In genomic region chr1:205406252-205406651, GRCh38 we compare ENCODE assay signal across 11 cellular contexts. TPM values are rescaled to one million over a fixed set of nuclear protein-coding genes. Genes with fewer than 3 reads are reported as not detected.
A peak's percentile ranks its signal among the peaks of the same experiment; 100 is the strongest.
DNase-seq lines count a peak whose midpoint lies in the region; ATAC-seq, FAIRE-seq and TF ChIP-seq lines count a peak whose summit lies in the region.
"Not testable (repeated sequence)": the region's sequence is repeated elsewhere in the genome, so short reads cannot be mapped to it uniquely, and the experiment has no call there.
"Had no signal": no experiment of that assay in that cellular context is flagged by ENCODE, and none has a peak within 500 bp of the region (broad histone marks: within the 10 kb centered on the region; RNA-seq: fewer than 3 reads in every experiment).

No MANE protein-coding gene starts in this region.

- H3K4me1 Mint-ChIP-seq in CD4-positive, alpha-beta memory T cell = peaks cover 12 to 18% (median 14%) of the 10 kb centered on the region in 4 donors
- H3K4me1 Mint-ChIP-seq in activated CD4-positive, alpha-beta T cell treated with anti-CD3 and anti-CD28 coated beads, Interleukin-2, amount 10 ng/mL, durations not matched to agents 7 days and 5 days; effector memory CD8-positive, alpha-beta T cell (ENCODE audit: low read depth in 2 of 2); stimulated activated effector memory CD8-positive, alpha-beta T cell treated with anti-CD3 and anti-CD28 coated beads, Interleukin-12 subunit alpha, Interleukin-12 subunit beta, amount 100 ng/mL, for 72 hours: not testable (repeated sequence)

- peaks cover 15% of the 10 kb centered on the region for H3K4me1 ChIP-seq in CD4-positive, alpha-beta memory T cell (ENCODE audit: insufficient read depth, low read length)
- H3K4me1 ChIP-seq in HEK293 (ENCODE audit: control insufficient read depth, insufficient read depth, low read length); OCI-LY7 (ENCODE audit: insufficient read depth, low read length, poor library complexity, severe bottlenecking); K562 (replicated peaks in 1 of 2; ENCODE audit: control insufficient read depth in 2 of 2, insufficient read depth in 2 of 2, low read length in 2 of 2): not testable (repeated sequence)

- peaks cover 0 to 16% (median 5%) of the 10 kb centered on the region in 8 donors for H3K9me3 Mint-ChIP-seq in CD4-positive, alpha-beta memory T cell
- not testable (repeated sequence) for H3K9me3 Mint-ChIP-seq in activated CD4-positive, alpha-beta T cell treated with anti-CD3 and anti-CD28 coated beads, Interleukin-2, amount 10 ng/mL, durations not matched to agents 7 days and 5 days; effector memory CD8-positive, alpha-beta T cell; stimulated activated effector memory CD8-positive, alpha-beta T cell treated with anti-CD3 and anti-CD28 coated beads, Interleukin-12 subunit alpha, Interleukin-12 subunit beta, amount 100 ng/mL, for 72 hours

- peak overlapping the region; percentile 51; the same call in 1 of the 2 replicates for H3K27ac ChIP-seq in 22Rv1
- H3K27ac ChIP-seq in CD4-positive, alpha-beta memory T cell (ENCODE audit: low read depth, low read length); HEK293 (ENCODE audit: extremely low read depth, low read depth, low read length); OCI-LY7 (ENCODE audit: low read depth, low read length, poor library complexity, severe bottlenecking); K562 (ENCODE audit: extremely low read depth, low read depth, low read length): not testable (repeated sequence)

- H3K36me3 ChIP-seq in CD4-positive, alpha-beta memory T cell (ENCODE audit: insufficient read depth, low read length); HEK293 (ENCODE audit: control insufficient read depth in 2 of 2, insufficient read depth in 1 of 2, low read length in 2 of 2); OCI-LY7 (ENCODE audit: insufficient read depth, low read length); K562 (ENCODE audit: control insufficient read depth, insufficient read depth, low read length): not testable (repeated sequence)

- H3K4me2 ChIP-seq in OCI-LY7 (ENCODE audit: low read length); K562 (ENCODE audit: insufficient read depth, low read length): not testable (repeated sequence)

- in situ Hi-C loops in K562 (cut with MboI) = not testable (repeated sequence)

- not testable (repeated sequence) for H3K9ac ChIP-seq in K562 (ENCODE audit: insufficient read depth in 1 of 2, low read depth in 2 of 2, low read length in 2 of 2)

- H3K27me3 ChIP-seq in CD4-positive, alpha-beta memory T cell (ENCODE audit: insufficient read depth, low read length); K562 (ENCODE audit: control insufficient read depth in 2 of 2, insufficient read depth in 2 of 2, low read length in 2 of 2): not testable (repeated sequence)

- POLR2A ChIA-PET in CD4-positive, alpha-beta memory T cell (lab: Charles Lee; ENCODE audit: partially characterized antibody) = interaction anchor here (0.9 to 1.7 kb wide), 4 partner anchors 9 to 35 kb away, joined by 3 to 6 read pairs (median 5); no protein-coding TSS in a partner anchor
- POLR2A ChIA-PET in HEK293 (lab: Yijun Ruan, JAX); OCI-LY7 (lab: Charles Lee); activated CD4-positive, alpha-beta T cell treated with anti-CD3 and anti-CD28 coated beads, Interleukin-2, amount 10 ng/mL, durations not matched to agents 7 days and 5 days (lab: Charles Lee): not testable (repeated sequence)
- POLR2A ChIA-PET in K562 (lab: Yijun Ruan, JAX) = interaction anchor here (0.7 kb wide), 1 partner anchor 69 kb away, joined by 3 read pairs; no protein-coding TSS in a partner anchor

- H2AFZ ChIP-seq in OCI-LY7 (ENCODE audit: low read length) (peak overlapping the region; percentile 31; the same call in 1 of the 2 replicates), K562 (ENCODE audit: low read depth, low read length) (peak overlapping the region; percentile 65)

- BruUV-seq in OCI-LY7 (replicated peaks; lab: Mats Ljungman, UMichigan); K562 (replicated peaks; lab: Mats Ljungman, UMichigan): not testable (repeated sequence)

- H3K4me3 Mint-ChIP-seq in CD4-positive, alpha-beta memory T cell = peak overlapping the region in 5 of 8 donors; percentile 25 to 58 (median 45)
- not testable (repeated sequence) for H3K4me3 Mint-ChIP-seq in activated CD4-positive, alpha-beta T cell treated with anti-CD3 and anti-CD28 coated beads, Interleukin-2, amount 10 ng/mL, durations not matched to agents 7 days and 5 days
- peak overlapping the region; percentile 38 to 56 for H3K4me3 Mint-ChIP-seq in effector memory CD8-positive, alpha-beta T cell
- H3K4me3 Mint-ChIP-seq in stimulated activated effector memory CD8-positive, alpha-beta T cell treated with anti-CD3 and anti-CD28 coated beads, Interleukin-12 subunit alpha, Interleukin-12 subunit beta, amount 100 ng/mL, for 72 hours = peak overlapping the region; percentile 16

- H3K9me1 ChIP-seq in K562 (ENCODE audit: control insufficient read depth, insufficient read depth, low read length) = not testable (repeated sequence)

- TF ChIP-seq CTCF in 22Rv1 (IDR thresholded peaks at IDR 0.05); HEK293 (tag by site-specific recombination; IDR thresholded peaks at IDR 0.05); OCI-LY7 (conservative IDR thresholded peaks at IDR 0.05; ENCODE audit: low read length); K562 (IDR thresholded peaks at IDR 0.05 in 2 of 3, conservative IDR thresholded peaks at IDR 0.05 in 1 of 3; ENCODE audit: insufficient read depth in 2 of 3, low read depth in 1 of 3, low read length in 3 of 3): not testable (repeated sequence)

- not testable (repeated sequence) for H4K20me1 ChIP-seq in OCI-LY7 (ENCODE audit: insufficient read depth, low read length); K562 (replicated peaks; ENCODE audit: control insufficient read depth, insufficient read depth, low read length)

- DNase-seq in CD4-positive, alpha-beta memory T cell = peak in 4 of 5 donors; percentile 20 to 31 (median 29)
- DNase-seq in OCI-LY7 (ENCODE audit: low spot score); activated CD4-positive, alpha-beta T cell treated with anti-CD3 and anti-CD28 coated beads, Interleukin-2, amount 10 ng/mL, durations not matched to agents 7 days and 5 days; K562 (ENCODE audit: extremely low read depth in 1 of 4, low spot score in 3 of 4); effector memory CD8-positive, alpha-beta T cell; stimulated activated effector memory CD8-positive, alpha-beta T cell treated with anti-CD3 and anti-CD28 coated beads, Interleukin-12 subunit alpha, Interleukin-12 subunit beta, amount 100 ng/mL, for 72 hours (ENCODE audit: low spot score in 2 of 2): not testable (repeated sequence)

- H3K27ac Mint-ChIP-seq in CD4-positive, alpha-beta memory T cell = peak overlapping the region in 2 of 7 donors; percentile 46 to 68
- H3K27ac Mint-ChIP-seq in activated CD4-positive, alpha-beta T cell treated with anti-CD3 and anti-CD28 coated beads, Interleukin-2, amount 10 ng/mL, durations not matched to agents 7 days and 5 days = peak overlapping the region; percentile 5
- not testable (repeated sequence) for H3K27ac Mint-ChIP-seq in effector memory CD8-positive, alpha-beta T cell; stimulated activated effector memory CD8-positive, alpha-beta T cell treated with anti-CD3 and anti-CD28 coated beads, Interleukin-12 subunit alpha, Interleukin-12 subunit beta, amount 100 ng/mL, for 72 hours

- not testable (repeated sequence) for TF ChIP-seq EP300 in K562 (IDR thresholded peaks at IDR 0.05; ENCODE audit: low read length)

- intact Hi-C loops in CD4-positive, alpha-beta memory T cell (cut with micrococcal nuclease); OCI-LY7 (cut with micrococcal nuclease; ENCODE audit: unreplicated experiment); K562 (cut with micrococcal nuclease): not testable (repeated sequence)

- CTCF ChIA-PET in CD4-positive, alpha-beta memory T cell (lab: Charles Lee; ENCODE audit: partially characterized antibody) = interaction anchor here (1.2 to 1.9 kb wide), 2 partner anchors 9 to 79 kb away, joined by 4 read pairs; no protein-coding TSS in a partner anchor
- CTCF ChIA-PET in HEK293 (lab: Yijun Ruan, JAX) = interaction anchor here (0.7 to 1.6 kb wide), 5 partner anchors 9 to 178 kb away, joined by 3 to 8 read pairs (median 4); partner anchors contain the start of gene TMCC2
- CTCF ChIA-PET in OCI-LY7 (lab: Charles Lee; ENCODE audit: unreplicated experiment); K562 (lab: Yijun Ruan, JAX; ENCODE audit: low intra/inter-chr PET ratio): not testable (repeated sequence)
- CTCF ChIA-PET in activated CD4-positive, alpha-beta T cell treated with anti-CD3 and anti-CD28 coated beads, Interleukin-2, amount 10 ng/mL, durations not matched to agents 7 days and 5 days (lab: Charles Lee) = interaction anchor here (0.9 kb wide), 1 partner anchor 43 kb away, joined by 3 read pairs; no protein-coding TSS in a partner anchor

- H3K9me2 ChIP-seq in OCI-LY7 (ENCODE audit: insufficient read depth, low read length) = not testable (repeated sequence)

- H3K36me3 Mint-ChIP-seq in CD4-positive, alpha-beta memory T cell; activated CD4-positive, alpha-beta T cell treated with anti-CD3 and anti-CD28 coated beads, Interleukin-2, amount 10 ng/mL, durations not matched to agents 7 days and 5 days (ENCODE audit: low read depth); effector memory CD8-positive, alpha-beta T cell (ENCODE audit: insufficient read depth); stimulated activated effector memory CD8-positive, alpha-beta T cell treated with anti-CD3 and anti-CD28 coated beads, Interleukin-12 subunit alpha, Interleukin-12 subunit beta, amount 100 ng/mL, for 72 hours: not testable (repeated sequence)

- H3K9me3 ChIP-seq in CD4-positive, alpha-beta memory T cell (ENCODE audit: control insufficient read depth in 1 of 2, low read length in 2 of 2); HEK293 (ENCODE audit: control insufficient read depth, insufficient read depth, low read depth, low read length); OCI-LY7 (ENCODE audit: low read length); K562 (replicated peaks; ENCODE audit: control insufficient read depth, insufficient read depth, low read depth, low read length): not testable (repeated sequence)

- not testable (repeated sequence) for TF ChIP-seq POLR2A in K562 (conservative IDR thresholded peaks at IDR 0.05)

- WGBS in K562 (ENCODE audit: insufficient coverage, low coverage, missing lambda C conversion rate) = 2% methylated on average over 8 of the region's 12 CpGs

- ATAC-seq in K562; effector memory CD8-positive, alpha-beta T cell (replicated peaks); stimulated activated effector memory CD8-positive, alpha-beta T cell treated with anti-CD3 and anti-CD28 coated beads, Interleukin-12 subunit alpha, Interleukin-12 subunit beta, amount 100 ng/mL, for 72 hours: not testable (repeated sequence)

- not testable (repeated sequence) for H3K79me2 ChIP-seq in OCI-LY7 (ENCODE audit: insufficient read depth, low read depth, low read length); K562 (ENCODE audit: control insufficient read depth, insufficient read depth, low read length)

- not testable (repeated sequence) for H3K4me3 ChIP-seq in CD4-positive, alpha-beta memory T cell (ENCODE audit: low read length in 2 of 2); HEK293 (ENCODE audit: low read depth, low read length); OCI-LY7 (ENCODE audit: low read depth, low read length, poor library complexity, severe bottlenecking); K562

- not testable (repeated sequence) for H3K27me3 Mint-ChIP-seq in CD4-positive, alpha-beta memory T cell
- peaks cover 18% of the 10 kb centered on the region for H3K27me3 Mint-ChIP-seq in activated CD4-positive, alpha-beta T cell treated with anti-CD3 and anti-CD28 coated beads, Interleukin-2, amount 10 ng/mL, durations not matched to agents 7 days and 5 days
- peaks cover 0 to 18% of the 10 kb centered on the region in 2 donors for H3K27me3 Mint-ChIP-seq in effector memory CD8-positive, alpha-beta T cell

- not testable (repeated sequence) for TF ChIP-seq RAD21 in K562 (CRISPR knock-in tag; conservative IDR thresholded peaks at IDR 0.05 in 1 of 2, IDR thresholded peaks at IDR 0.05 in 1 of 2)

- FAIRE-seq in K562 (lab: Jason Lieb, UNC) = not testable (repeated sequence)

RNA-seq across cellular contexts. Expression of gene LEMD1, which starts 15.6 kb away (rescaled TPM):
- total RNA-seq in CD4-positive, alpha-beta memory T cell = 1 to 10 TPM in 1 of 2 experiments, not detected in 1; 1.3 TPM
- polyA plus RNA-seq in CD4-positive, alpha-beta memory T cell = not detected
- 0.44 and 0.57 TPM in 2 replicates for total RNA-seq in OCI-LY7 (2014; rRNA removed; shearing (Covaris generic))
- 0.63 TPM in 1 of 2 replicates, not detected in the other for total RNA-seq in OCI-LY7 (2022)
- total RNA-seq in activated CD4-positive, alpha-beta T cell treated with anti-CD3 and anti-CD28 coated beads, Interleukin-2, amount 10 ng/mL, durations not matched to agents 7 days and 5 days = under 1 TPM; 0.52 to 0.64 TPM
- 2.9 and 13.1 TPM in 2 replicates for total RNA-seq in K562 (2011; cell fraction: chromatin; rRNA removed; ENCODE audit: low replicate concordance)
- total RNA-seq in K562 (2011; cell fraction: nucleolus; rRNA removed) = 6.3 and 10.7 TPM in 2 replicates
- total RNA-seq in K562 (2011; cell fraction: nucleoplasm; rRNA removed) = 4.1 and 5.0 TPM in 2 replicates
- total RNA-seq in K562 (2014; rRNA removed) = 0.54 and 1.0 TPM in 2 replicates
- total RNA-seq in K562 (2014; rRNA removed; fragmentation: Illumina TruSeq; extraction: Trizol) = 0.36 and 0.41 TPM in 2 replicates
- 0.79 and 0.80 TPM in 2 replicates for total RNA-seq in K562 (2015; rRNA removed; fragmentation: Illumina TruSeq; extraction: Trizol)
- 0.47 and 0.60 TPM in 2 replicates for total RNA-seq in K562 (2021)
- 2.0 and 2.4 TPM in 2 replicates for polyA plus RNA-seq in K562 (2011; rRNA removed)
- polyA plus RNA-seq in K562 (2011; cell fraction: cytosol; rRNA removed) = 1.1 and 3.8 TPM in 2 replicates
- polyA plus RNA-seq in K562 (2011; cell fraction: nucleus; rRNA removed) = 3.4 and 14.8 TPM in 2 replicates
- polyA plus RNA-seq in K562 (2012) = 0.62 and 1.6 TPM in 2 replicates
- 0.79 and 1.2 TPM in 2 replicates for polyA plus RNA-seq in K562 (2014; fragmentation: Illumina TruSeq; extraction: Trizol)
- polyA plus RNA-seq in K562 (2014; fragmentation: Nextera tagmentation; extraction: Ambion mirVana) = under 1 TPM in 1 of 2 experiments, not detected in 1; 0.11 TPM
- 0.27 TPM in 1 of 2 replicates, not detected in the other for polyA plus RNA-seq in K562 (2014; rRNA removed)
- 1.9 and 3.9 TPM in 2 replicates for polyA minus RNA-seq in K562 (2011; rRNA and poly(A)+ RNA removed)
- 2.3 and 3.0 TPM in 2 replicates for polyA minus RNA-seq in K562 (2011; cell fraction: cytosol; rRNA and poly(A)+ RNA removed)
- polyA minus RNA-seq in K562 (2011; cell fraction: nucleus; rRNA and poly(A)+ RNA removed) = 5.6 and 12.5 TPM in 2 replicates
- polyA plus RNA-seq: BJ had no signal

RNA-seq across cellular contexts. Expression of gene KLHDC8A, which starts 49.5 kb away (rescaled TPM):
- not detected for total RNA-seq in CD4-positive, alpha-beta memory T cell
- not detected for polyA plus RNA-seq in CD4-positive, alpha-beta memory T cell
- total RNA-seq in OCI-LY7 (2014; rRNA removed; shearing (Covaris generic)) = not detected in 2 replicates
- not detected in 2 replicates for total RNA-seq in OCI-LY7 (2022)
- total RNA-seq in activated CD4-positive, alpha-beta T cell treated with anti-CD3 and anti-CD28 coated beads, Interleukin-2, amount 10 ng/mL, durations not matched to agents 7 days and 5 days = not detected
- not detected in 2 replicates for total RNA-seq in K562 (2011; cell fraction: chromatin; rRNA removed; ENCODE audit: low replicate concordance)
- total RNA-seq in K562 (2011; cell fraction: nucleolus; rRNA removed) = 0.13 TPM in 1 of 2 replicates, not detected in the other
- not detected in 2 replicates for total RNA-seq in K562 (2011; cell fraction: nucleoplasm; rRNA removed)
- 0.24 and 0.54 TPM in 2 replicates for total RNA-seq in K562 (2014; rRNA removed)
- not detected in 2 replicates for total RNA-seq in K562 (2014; rRNA removed; fragmentation: Illumina TruSeq; extraction: Trizol)
- total RNA-seq in K562 (2015; rRNA removed; fragmentation: Illumina TruSeq; extraction: Trizol) = not detected in 2 replicates
- 0.04 and 0.16 TPM in 2 replicates for total RNA-seq in K562 (2021)
- 0.03 TPM in 1 of 2 replicates, not detected in the other for polyA plus RNA-seq in K562 (2011; rRNA removed)
- polyA plus RNA-seq in K562 (2011; cell fraction: cytosol; rRNA removed) = 0.07 TPM in 1 of 2 replicates, not detected in the other
- polyA plus RNA-seq in K562 (2011; cell fraction: nucleus; rRNA removed) = not detected in 2 replicates
- polyA plus RNA-seq in K562 (2012) = 0.13 and 0.30 TPM in 2 replicates
- polyA plus RNA-seq in K562 (2014; fragmentation: Illumina TruSeq; extraction: Trizol) = not detected in 2 replicates
- polyA plus RNA-seq in K562 (2014; fragmentation: Nextera tagmentation; extraction: Ambion mirVana) = under 1 TPM in 1 of 2 experiments, not detected in 1; 0.01 TPM
- polyA plus RNA-seq in K562 (2014; rRNA removed) = not detected in 2 replicates
- polyA minus RNA-seq in K562 (2011; rRNA and poly(A)+ RNA removed) = not detected in 2 replicates
- polyA minus RNA-seq in K562 (2011; cell fraction: cytosol; rRNA and poly(A)+ RNA removed) = not detected in 2 replicates
- not detected in 2 replicates for polyA minus RNA-seq in K562 (2011; cell fraction: nucleus; rRNA and poly(A)+ RNA removed)
- total RNA-seq: A673, Calu3 had no signal
- polyA plus RNA-seq: BJ had no signal

RNA-seq across cellular contexts. Expression of gene BLACAT1, which starts 49.6 kb away (rescaled TPM):
- under 1 TPM; 0.42 to 0.44 TPM for total RNA-seq in CD4-positive, alpha-beta memory T cell
- not detected for polyA plus RNA-seq in CD4-positive, alpha-beta memory T cell
- 0.19 TPM in 1 of 2 replicates, not detected in the other for total RNA-seq in OCI-LY7 (2014; rRNA removed; shearing (Covaris generic))
- total RNA-seq in OCI-LY7 (2022) (0.29 and 0.48 TPM in 2 replicates), K562 (2014; rRNA removed) (0.37 and 0.73 TPM in 2 replicates), K562 (2014; rRNA removed; fragmentation: Illumina TruSeq; extraction: Trizol) (0.73 and 1.1 TPM in 2 replicates), K562 (2015; rRNA removed; fragmentation: Illumina TruSeq; extraction: Trizol) (0.45 and 0.47 TPM in 2 replicates), K562 (2021) (0.83 and 1.0 TPM in 2 replicates)
- under 1 TPM; 0.20 to 0.23 TPM for total RNA-seq in activated CD4-positive, alpha-beta T cell treated with anti-CD3 and anti-CD28 coated beads, Interleukin-2, amount 10 ng/mL, durations not matched to agents 7 days and 5 days
- 5.4 and 17.4 TPM in 2 replicates for total RNA-seq in K562 (2011; cell fraction: chromatin; rRNA removed; ENCODE audit: low replicate concordance)
- total RNA-seq in K562 (2011; cell fraction: nucleolus; rRNA removed) = 5.8 and 9.7 TPM in 2 replicates
- 7.8 and 9.5 TPM in 2 replicates for total RNA-seq in K562 (2011; cell fraction: nucleoplasm; rRNA removed)
- polyA plus RNA-seq in K562 (2011; rRNA removed) (3.4 and 5.9 TPM in 2 replicates), K562 (2014; fragmentation: Illumina TruSeq; extraction: Trizol) (1.2 and 1.6 TPM in 2 replicates), K562 (2014; fragmentation: Nextera tagmentation; extraction: Ambion mirVana) (under 1 TPM; 0.10 to 0.17 TPM), K562 (2014; rRNA removed) (0.84 and 1.3 TPM in 2 replicates)
- polyA plus RNA-seq in K562 (2011; cell fraction: cytosol; rRNA removed) = 2.6 and 3.6 TPM in 2 replicates
- 7.5 and 19.7 TPM in 2 replicates for polyA plus RNA-seq in K562 (2011; cell fraction: nucleus; rRNA removed)
- 1.2 and 3.3 TPM in 2 replicates for polyA plus RNA-seq in K562 (2012)
- polyA minus RNA-seq in K562 (2011; rRNA and poly(A)+ RNA removed) = 3.0 and 5.2 TPM in 2 replicates
- 0.55 and 1.3 TPM in 2 replicates for polyA minus RNA-seq in K562 (2011; cell fraction: cytosol; rRNA and poly(A)+ RNA removed)
- 3.4 and 4.8 TPM in 2 replicates for polyA minus RNA-seq in K562 (2011; cell fraction: nucleus; rRNA and poly(A)+ RNA removed)
